ENCODE assay signal across 8 cellular contexts in the genomic region with DNA sequence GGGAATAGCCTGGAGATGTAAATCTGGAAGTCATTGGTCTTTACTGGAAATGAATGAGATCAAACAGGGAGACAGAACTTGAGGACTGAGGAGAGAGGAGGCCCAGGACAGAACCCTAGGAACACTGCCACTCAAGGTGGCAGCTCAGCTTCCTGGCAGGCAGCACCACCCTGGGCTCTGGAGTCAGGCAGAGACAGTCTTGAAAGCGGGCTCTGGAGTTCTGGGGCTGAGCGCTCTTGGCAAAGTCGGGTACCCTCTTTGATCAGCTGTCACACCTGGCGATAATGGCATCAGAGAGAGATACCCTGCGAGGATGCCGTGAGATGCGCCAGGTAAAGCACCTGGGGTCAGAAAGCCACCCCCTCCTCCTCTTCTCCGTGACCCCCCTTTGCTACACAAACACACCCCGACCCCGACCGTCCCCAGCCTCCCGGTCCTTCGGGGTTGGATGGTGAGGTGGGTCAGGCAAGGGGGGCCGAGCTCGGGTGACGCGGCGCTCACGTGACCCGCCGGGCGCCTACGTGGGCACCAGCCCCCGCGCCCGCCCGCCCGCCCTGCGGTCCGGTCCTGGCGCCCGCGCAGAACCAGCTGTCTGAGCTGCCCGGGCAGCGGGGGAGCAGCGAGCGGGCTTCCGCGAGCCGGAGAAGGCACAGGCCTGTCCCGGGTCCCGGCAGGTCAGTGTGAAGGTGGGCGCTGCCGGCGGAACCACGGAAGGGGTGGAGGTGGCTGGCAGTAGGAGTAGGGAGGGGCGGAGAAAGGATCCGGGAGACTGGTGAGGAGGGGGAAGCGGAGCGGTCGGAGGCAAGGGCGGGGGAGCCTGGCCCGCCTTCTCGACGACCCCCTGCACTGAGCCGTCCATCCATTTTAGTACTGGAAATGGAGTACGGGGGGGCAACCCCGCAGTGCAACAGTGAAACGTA. TPM values are rescaled to one million over a fixed set of nuclear protein-coding genes. Genes with fewer than 3 reads are reported as not detected.
A peak's percentile ranks its signal among the peaks of the same experiment; 100 is the strongest.
DNase-seq lines count a peak whose midpoint lies in the region; ATAC-seq, FAIRE-seq and TF ChIP-seq lines count a peak whose summit lies in the region.

A gene with protein sequence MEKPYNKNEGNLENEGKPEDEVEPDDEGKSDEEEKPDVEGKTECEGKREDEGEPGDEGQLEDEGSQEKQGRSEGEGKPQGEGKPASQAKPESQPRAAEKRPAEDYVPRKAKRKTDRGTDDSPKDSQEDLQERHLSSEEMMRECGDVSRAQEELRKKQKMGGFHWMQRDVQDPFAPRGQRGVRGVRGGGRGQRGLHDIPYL (plus strand): TSS at position 579 of the 920 bp plus-strand sequence. CDS start 1,102 bp downstream, outside the sequence.

- peak within 1 kb of the TSS; percentile 47 to 70 for H3K27ac ChIP-seq in liver (ENCODE audit: low read depth in 1 of 2, low read length in 2 of 2)
- no peak within 1 kb of the TSS for H3K27ac ChIP-seq in HepG2 (ENCODE audit: extremely low read length, insufficient read depth, low read length)
- no peak within 1 kb of the TSS for H3K27ac ChIP-seq in neuronal stem cell (replicated peaks; ENCODE audit: low read length)

- in situ Hi-C loops in HepG2 (cut with HindIII; ENCODE audit: extremely low pct_ligation_motif_present, low pct_unique_long_range_greater_than_20kb): no loop called here

- H3K79me2 ChIP-seq in HepG2 (ENCODE audit: insufficient read depth, low read length): no peaks in the 10 kb centered on the region

- POLR2A ChIA-PET in HepG2 (lab: Yijun Ruan, JAX): no interaction called here

- H2BK120ac ChIP-seq in neuronal stem cell (ENCODE audit: low read depth, low read length): no peak within 1 kb of the TSS

- CTCF ChIA-PET in HepG2 (lab: Yijun Ruan, JAX; ENCODE audit: low intra/inter-chr PET ratio, low total read pairs): no interaction called here

- peak within 1 kb of the TSS; percentile 56 for H3K14ac ChIP-seq in neuronal stem cell (ENCODE audit: low read length)

- H4K20me1 ChIP-seq in HepG2 (ENCODE audit: insufficient read depth, low read length): no peaks in the 10 kb centered on the region

- no peak for TF ChIP-seq RAD21 in liver (IDR thresholded peaks at IDR 0.05)
- TF ChIP-seq RAD21 in HepG2 (CRISPR knock-in tag; IDR thresholded peaks at IDR 0.05): no peak

- no peak for DNase-seq in HepG2 (ENCODE audit: low spot score)
- DNase-seq in NCI-H510A treated with DMSO at 0.1 percent for 48 hours (lab: John Stamatoyannopoulos, UW): peak; percentile 13
- peak; percentile 36 for DNase-seq in activated naive CD4-positive, alpha-beta T cell treated with anti-CD3 and anti-CD28 coated beads, Interleukin-2, amount 50 U/mL, for 16 hours
- peak; percentile 58 for DNase-seq in globus pallidus (ENCODE audit: low spot score)
- peak; percentile 30 for DNase-seq in neuronal stem cell (ENCODE audit: low spot score)
- no peak for DNase-seq in effector CD4-positive, alpha-beta T cell

- H3K36me3 ChIP-seq in liver (ENCODE audit: control insufficient read depth in 4 of 4, insufficient read depth in 3 of 4, low read depth in 1 of 4, low read length in 3 of 4): no peaks in the 10 kb centered on the region
- no peaks in the 10 kb centered on the region; a peak in 1 of 5 replicates for H3K36me3 ChIP-seq in HepG2 (replicated peaks in 1 of 2; ENCODE audit: control insufficient read depth in 1 of 2, insufficient read depth in 2 of 2, low read length in 2 of 2)
- H3K36me3 ChIP-seq in neuronal stem cell (replicated peaks in 1 of 2; ENCODE audit: control insufficient read depth in 2 of 2, insufficient read depth in 2 of 2, low read length in 2 of 2): no peaks in the 10 kb centered on the region

- intact Hi-C loops in HepG2 (cut with micrococcal nuclease; ENCODE audit: unreplicated experiment): no loop called here

- H2BK12ac ChIP-seq in neuronal stem cell (ENCODE audit: low read length): no peak within 1 kb of the TSS

- H3K9me3 ChIP-seq in liver (ENCODE audit: control insufficient read depth in 4 of 4, low read length in 3 of 4) (no peaks in the 10 kb centered on the region), HepG2 (ENCODE audit: low read length) (no peaks in the 10 kb centered on the region), neuronal stem cell (replicated peaks in 1 of 2; ENCODE audit: control insufficient read depth in 2 of 2, insufficient read depth in 1 of 2, low read depth in 1 of 2, low read length in 2 of 2) (no peaks in the 10 kb centered on the region)

- H3K9ac ChIP-seq in liver (ENCODE audit: low read depth in 1 of 2, low read length in 2 of 2) (peak within 1 kb of the TSS in 1 of 2 donors; percentile 47), HepG2 (ENCODE audit: insufficient read depth, low read depth, low read length) (no peak within 1 kb of the TSS), neuronal stem cell (ENCODE audit: low read depth, low read length, poor library complexity) (peak within 1 kb of the TSS; percentile 70)

- H3K18ac ChIP-seq in neuronal stem cell (ENCODE audit: low read length): peak within 1 kb of the TSS; percentile 57

- no peak within 1 kb of the TSS for H2AFZ ChIP-seq in HepG2 (ENCODE audit: low read length)
- H2AFZ ChIP-seq in neuronal stem cell (ENCODE audit: low read length): peak within 1 kb of the TSS; percentile 22

- BruUV-seq in HepG2 (replicated peaks; lab: Mats Ljungman, UMichigan): no TSS peak

- no peak for ATAC-seq in HepG2
- ATAC-seq in HG02870 (IDR thresholded peaks at IDR 0.05; ENCODE audit: unreplicated experiment): peak; percentile 40

- no peak for TF ChIP-seq EP300 in HepG2 (IDR thresholded peaks at IDR 0.05; ENCODE audit: low read depth in 2 of 2, low read length in 2 of 2)
- TF ChIP-seq EP300 in HepG2 (CRISPR knock-in tag; IDR thresholded peaks at IDR 0.05; ENCODE audit: borderline replicate concordance): no peak

- H3K27me3 ChIP-seq in liver (ENCODE audit: control insufficient read depth in 4 of 4, insufficient read depth in 4 of 4, low read length in 3 of 4) (no peaks in the 10 kb centered on the region), HepG2 (ENCODE audit: control insufficient read depth in 1 of 2, insufficient read depth in 2 of 2, low read length in 2 of 2) (no peaks in the 10 kb centered on the region), neuronal stem cell (ENCODE audit: control insufficient read depth in 3 of 3, insufficient read depth in 3 of 3, low read depth in 1 of 3, low read length in 3 of 3) (no peaks in the 10 kb centered on the region)

- FAIRE-seq in HepG2 (lab: Jason Lieb, UNC): no peak

- no peak within 1 kb of the TSS for H3K4ac ChIP-seq in neuronal stem cell (ENCODE audit: low read length)

- H3K4me3 ChIP-seq in liver (ENCODE audit: low read depth in 1 of 3, low read length in 3 of 3) (peak within 1 kb of the TSS; percentile 57 to 81 (median 59)), HepG2 (replicated peaks in 1 of 3; ENCODE audit: insufficient read depth in 1 of 3, low read depth in 2 of 3, low read length in 3 of 3) (no peak within 1 kb of the TSS), neuronal stem cell (ENCODE audit: low read length in 2 of 2) (peak within 1 kb of the TSS; percentile 22 to 96)

- H2BK15ac ChIP-seq in neuronal stem cell (ENCODE audit: low read length): no peak within 1 kb of the TSS

- no peak within 1 kb of the TSS for H2BK5ac ChIP-seq in neuronal stem cell (ENCODE audit: low read length)

- WGBS in liver: 3% methylated on average over 59 of the region's 59 CpGs
- 98% methylated on average over 24 of the region's 59 CpGs for WGBS in HepG2 (ENCODE audit: low lambda C conversion rate)
- no CpG with 5 or more reads among the region's 59 CpGs for WGBS in neuronal stem cell (ENCODE audit: extremely low coverage in 2 of 2, insufficient read length in 2 of 2, insufficient replicate concordance in 1 of 2), 2 donors

- H3K4me1 ChIP-seq in liver (ENCODE audit: control insufficient read depth in 4 of 4, insufficient read depth in 4 of 4, low read length in 3 of 4): peaks cover 0 to 4% (median 0%) of the 10 kb centered on the region in 4 donors
- no peaks in the 10 kb centered on the region for H3K4me1 ChIP-seq in HepG2 (ENCODE audit: insufficient read depth, low read length)
- H3K4me1 ChIP-seq in neuronal stem cell (ENCODE audit: control insufficient read depth in 2 of 2, insufficient read depth in 1 of 2, low read depth in 1 of 2, low read length in 2 of 2): no peaks in the 10 kb centered on the region

- no peak within 1 kb of the TSS for H4K8ac ChIP-seq in neuronal stem cell (ENCODE audit: low read depth, low read length)

- H3K4me2 ChIP-seq in HepG2 (ENCODE audit: low read depth, low read length): no peak within 1 kb of the TSS
- H3K4me2 ChIP-seq in neuronal stem cell (ENCODE audit: insufficient read depth, low read length, poor library complexity, severe bottlenecking): peak within 1 kb of the TSS; percentile 54

- no peaks in the 10 kb centered on the region for H3K79me1 ChIP-seq in neuronal stem cell (ENCODE audit: low read depth, low read length)

- H3K23ac ChIP-seq in neuronal stem cell (ENCODE audit: low read depth, low read length, poor library complexity): no peak within 1 kb of the TSS

- H2AK5ac ChIP-seq in neuronal stem cell (ENCODE audit: low read depth, low read length): no peak within 1 kb of the TSS

- no peak for TF ChIP-seq POLR2A in HepG2 (IDR thresholded peaks at IDR 0.05; ENCODE audit: insufficient read depth in 1 of 2, low read depth in 2 of 2, low read length in 2 of 2)

- TF ChIP-seq CTCF in liver (IDR thresholded peaks at IDR 0.05; ENCODE audit: low read depth, low read length, missing input control): no peak
- TF ChIP-seq CTCF in HepG2 (CRISPR knock-in tag; IDR thresholded peaks at IDR 0.05): no peak

- no peak within 1 kb of the TSS for H4K91ac ChIP-seq in neuronal stem cell (ENCODE audit: low read depth, low read length, poor library complexity)

RNA-seq across cellular contexts. Expression of the gene that starts here (rescaled TPM):
- total RNA-seq in liver (1 to 10 TPM; 1.4 to 2.4 TPM), HepG2 (2016; rRNA removed; fragmentation: Illumina TruSeq; extraction: Trizol) (0.09 TPM in 1 of 2 replicates, not detected in the other)
- polyA plus RNA-seq in liver (1 to 10 TPM; 2.4 to 4.4 TPM), HepG2 (2011; rRNA removed) (0.08 and 0.12 TPM in 2 replicates)
- not detected in 2 replicates for total RNA-seq in HepG2 (2016; cell fraction: cytosol; rRNA removed; fragmentation: Illumina TruSeq; extraction: Trizol; ENCODE audit: low read depth)
- total RNA-seq in HepG2 (2016; cell fraction: insoluble cytoplasmic fraction; rRNA removed; fragmentation: Illumina TruSeq; extraction: Trizol): 0.22 TPM in 1 of 2 replicates, not detected in the other
- total RNA-seq in HepG2 (2016; cell fraction: membrane; rRNA removed; fragmentation: Illumina TruSeq; extraction: Trizol): not detected in 2 replicates
- total RNA-seq in HepG2 (2016; cell fraction: nucleus; rRNA removed; fragmentation: Illumina TruSeq; extraction: Trizol): 0.53 TPM in 1 of 2 replicates, not detected in the other
- not detected in 2 replicates for polyA plus RNA-seq in HepG2 (2011; cell fraction: cytosol; rRNA removed)
- 0.40 TPM in 1 of 2 replicates, not detected in the other for polyA plus RNA-seq in HepG2 (2011; cell fraction: nucleus; rRNA removed)
- polyA plus RNA-seq in HepG2 (2012): 0.21 and 0.27 TPM in 2 replicates
- polyA plus RNA-seq in HepG2 (2016; cell fraction: cytosol; fragmentation: Illumina TruSeq; extraction: Trizol; ENCODE audit: low read depth): not detected in 2 replicates
- not detected in 2 replicates for polyA plus RNA-seq in HepG2 (2016; cell fraction: insoluble cytoplasmic fraction; fragmentation: Illumina TruSeq; extraction: Trizol; ENCODE audit: low read depth)
- polyA plus RNA-seq in HepG2 (2016; cell fraction: membrane; fragmentation: Illumina TruSeq; extraction: Trizol; ENCODE audit: low read depth): not detected in 2 replicates
- polyA plus RNA-seq in HepG2 (2016; cell fraction: nucleus; fragmentation: Illumina TruSeq; extraction: Trizol; ENCODE audit: insufficient read depth, low read depth): 0.46 and 0.73 TPM in 2 replicates
- polyA minus RNA-seq in HepG2 (2011; rRNA and poly(A)+ RNA removed; ENCODE audit: low replicate concordance): not detected in 2 replicates
- polyA minus RNA-seq in HepG2 (2011; cell fraction: cytosol; rRNA and poly(A)+ RNA removed): not detected in 2 replicates
- polyA minus RNA-seq in HepG2 (2011; cell fraction: nucleus; rRNA and poly(A)+ RNA removed): 0.37 TPM in 1 of 2 replicates, not detected in the other
- polyA plus RNA-seq in neuronal stem cell (2013, experiment 1 of 2): 26.0 TPM
- 25.9 TPM for polyA plus RNA-seq in neuronal stem cell (2013, experiment 2 of 2)

Comparison
In these comparisons a context has a peak if more than half of its experiments do, and no peak if none do; other contexts are left out.
1. H3K27ac ChIP-seq: peak in liver (2 of 2); none in HepG2 (single experiment) and neuronal stem cell (single experiment).
2. H3K4me3 ChIP-seq: peak in liver (3 of 3) and neuronal stem cell (2 of 2); none in HepG2 (0 of 3).
3. DNase-seq: peak in NCI-H510A treated with DMSO at 0.1 percent for 48 hours (single experiment), activated naive CD4-positive, alpha-beta T cell treated with anti-CD3 and anti-CD28 coated beads, Interleukin-2, amount 50 U/mL, for 16 hours (single experiment), globus pallidus (single experiment) and neuronal stem cell (single experiment); none in HepG2 (single experiment) and effector CD4-positive, alpha-beta T cell (single experiment).